8 cellular contexts compared by ENCODE assay signal in genomic region chr14:95291859-95292542, GRCh38. TPM values are rescaled to one million over a fixed set of nuclear protein-coding genes. Genes with fewer than 3 reads are reported as not detected.
A peak's percentile ranks its signal among the peaks of the same experiment; 100 is the strongest.
DNase-seq lines count a peak whose midpoint lies in the region; ATAC-seq and TF ChIP-seq lines count a peak whose summit lies in the region.

No MANE protein-coding gene starts in this region.

- H3K36me3 ChIP-seq in OCI-LY7 (ENCODE audit: insufficient read depth, low read length) (no peaks in the 10 kb centered on the region), sigmoid colon (no peaks in the 10 kb centered on the region)

- WGBS in sigmoid colon, 2 donors = 49 to 52% methylated on average over 6 of the region's 6 CpGs

- TF ChIP-seq CTCF in OCI-LY7 (conservative IDR thresholded peaks at IDR 0.05; ENCODE audit: low read length) (no peak), sigmoid colon (IDR thresholded peaks at IDR 0.05) (no peak)

- peaks cover 23 to 29% of the 10 kb centered on the region in 2 donors for H3K27me3 Mint-ChIP-seq in natural killer cell treated with Interleukin-12 subunit alpha and Interleukin-12 subunit beta and Interleukin-15 and Interleukin-18, amount 100 ng/mL, for 72 hours

- no peaks in the 10 kb centered on the region for H3K79me2 ChIP-seq in OCI-LY7 (ENCODE audit: insufficient read depth, low read depth, low read length)

- DNase-seq in HEK293T (ENCODE audit: extremely low spot score) (peak; percentile 45), OCI-LY7 (ENCODE audit: low spot score) (peak; percentile 54), fibroblast of the conjunctiva (ENCODE audit: low read depth) (peak; percentile 56), sigmoid colon (peak; percentile 81), ACHN (no peak)
- DNase-seq in natural killer cell treated with Interleukin-12 subunit alpha and Interleukin-12 subunit beta and Interleukin-15 and Interleukin-18, amount 100 ng/mL, for 72 hours (ENCODE audit: low spot score) = no peak

- TF ChIP-seq POLR2A in sigmoid colon (IDR thresholded peaks at IDR 0.05) = no peak

- no peaks in the 10 kb centered on the region for H3K9me2 ChIP-seq in OCI-LY7 (ENCODE audit: insufficient read depth, low read length)

- H3K27me3 ChIP-seq in sigmoid colon = no peaks in the 10 kb centered on the region

- CTCF ChIA-PET in HEK293T (lab: Yijun Ruan, JAX) (no interaction called here), OCI-LY7 (lab: Charles Lee; ENCODE audit: unreplicated experiment) (no interaction called here)

- in situ Hi-C loops in ACHN (cut with HindIII; ENCODE audit: low pct_ligation_motif_present, low pct_unique_long_range_greater_than_20kb, low sequenced_read_pairs) = no loop called here

- H3K9me3 Mint-ChIP-seq in natural killer cell treated with Interleukin-12 subunit alpha and Interleukin-12 subunit beta and Interleukin-15 and Interleukin-18, amount 100 ng/mL, for 72 hours = no peaks in the 10 kb centered on the region

- ATAC-seq in GM18873 (IDR thresholded peaks at IDR 0.05; ENCODE audit: low FRiP score, unreplicated experiment) (no peak), HG02852 (IDR thresholded peaks at IDR 0.05; ENCODE audit: unreplicated experiment) (no peak)
- no peak for ATAC-seq in natural killer cell treated with Interleukin-12 subunit alpha and Interleukin-12 subunit beta and Interleukin-15 and Interleukin-18, amount 100 ng/mL, for 72 hours

- TF ChIP-seq EP300 in sigmoid colon (IDR thresholded peaks at IDR 0.05) = no peak

- H3K4me3 Mint-ChIP-seq in natural killer cell treated with Interleukin-12 subunit alpha and Interleukin-12 subunit beta and Interleukin-15 and Interleukin-18, amount 100 ng/mL, for 72 hours = no peak overlapping the region

- no peaks in the 10 kb centered on the region for H3K36me3 Mint-ChIP-seq in natural killer cell treated with Interleukin-12 subunit alpha and Interleukin-12 subunit beta and Interleukin-15 and Interleukin-18, amount 100 ng/mL, for 72 hours

- peaks cover 0 to 2% of the 10 kb centered on the region in 2 donors for H3K4me1 Mint-ChIP-seq in natural killer cell treated with Interleukin-12 subunit alpha and Interleukin-12 subunit beta and Interleukin-15 and Interleukin-18, amount 100 ng/mL, for 72 hours (ENCODE audit: low read depth in 2 of 2)

- H2AFZ ChIP-seq in OCI-LY7 (ENCODE audit: low read length) = no peak overlapping the region

- intact Hi-C loops in OCI-LY7 (cut with micrococcal nuclease; ENCODE audit: unreplicated experiment) = no loop called here
- intact Hi-C loops in sigmoid colon (cut with DNase I) = no loop called here

- peak overlapping the region; percentile 38; the same call in 1 of the 2 replicates for H3K4me2 ChIP-seq in OCI-LY7 (ENCODE audit: low read length)

- H3K4me1 ChIP-seq in OCI-LY7 (ENCODE audit: insufficient read depth, low read length, poor library complexity, severe bottlenecking) = peaks cover 35% of the 10 kb centered on the region
- H3K4me1 ChIP-seq in sigmoid colon = peaks cover 0 to 9% (median 4%) of the 10 kb centered on the region in 4 donors

- POLR2A ChIA-PET in HEK293T (lab: Yijun Ruan, JAX) (no interaction called here), OCI-LY7 (lab: Charles Lee) (no interaction called here)

- no peak overlapping the region for H3K27ac Mint-ChIP-seq in natural killer cell treated with Interleukin-12 subunit alpha and Interleukin-12 subunit beta and Interleukin-15 and Interleukin-18, amount 100 ng/mL, for 72 hours

- no peaks in the 10 kb centered on the region for H4K20me1 ChIP-seq in OCI-LY7 (ENCODE audit: insufficient read depth, low read length)

- H3K9me3 ChIP-seq in OCI-LY7 (ENCODE audit: low read length) (peaks cover 8% of the 10 kb centered on the region; the same call in 1 of the 2 replicates), sigmoid colon (no peaks in the 10 kb centered on the region)

- H3K27ac ChIP-seq in OCI-LY7 (ENCODE audit: low read depth, low read length, poor library complexity, severe bottlenecking) (no peak overlapping the region), sigmoid colon (peak overlapping the region; percentile 30 to 43 (median 38))

- no TSS peak for BruUV-seq in OCI-LY7 (replicated peaks; lab: Mats Ljungman, UMichigan)

- H3K4me3 ChIP-seq in OCI-LY7 (ENCODE audit: low read depth, low read length, poor library complexity, severe bottlenecking) = no peak overlapping the region
- no peak overlapping the region for H3K4me3 ChIP-seq in sigmoid colon

TF ChIP-seq in HEK293T, 16 proteins besides CTCF, POLR2A, EP300 and RAD21:
- no peak for TF ChIP-seq L3MBTL2 (conservative IDR thresholded peaks at IDR 0.05)
- TF ChIP-seq NFRKB (IDR thresholded peaks at IDR 0.05) = no peak
- no peak for TF ChIP-seq FOXK2 (IDR thresholded peaks at IDR 0.05)
- TF ChIP-seq ARNT (IDR thresholded peaks at IDR 0.05) = no peak
- no peak for TF ChIP-seq SUZ12 (IDR thresholded peaks at IDR 0.05)
- no peak for TF ChIP-seq ELF4 (IDR thresholded peaks at IDR 0.05)
- no peak for TF ChIP-seq LEF1 (IDR thresholded peaks at IDR 0.05; ENCODE audit: borderline replicate concordance)
- no peak for TF ChIP-seq CTBP1 (IDR thresholded peaks at IDR 0.05; ENCODE audit: borderline replicate concordance)
- TF ChIP-seq ZNF384 (IDR thresholded peaks at IDR 0.05) = no peak
- TF ChIP-seq TARDBP (IDR thresholded peaks at IDR 0.05) = no peak
- TF ChIP-seq BHLHE40 (IDR thresholded peaks at IDR 0.05; ENCODE audit: borderline replicate concordance) = no peak
- TF ChIP-seq FOXM1 (IDR thresholded peaks at IDR 0.05; ENCODE audit: borderline replicate concordance) = no peak
- no peak for TF ChIP-seq PKNOX1 (IDR thresholded peaks at IDR 0.05)
- no peak for TF ChIP-seq SP1 (IDR thresholded peaks at IDR 0.05)
- no peak for TF ChIP-seq HDGF (IDR thresholded peaks at IDR 0.05; ENCODE audit: borderline replicate concordance)
- TF ChIP-seq FOXA1 (IDR thresholded peaks at IDR 0.05) = no peak
TF ChIP-seq in HEK293T: peak in this region for 0.

RNA-seq across cellular contexts. Expression of gene CLMN, which starts 27.7 kb away (rescaled TPM):
- total RNA-seq in OCI-LY7 (2014; rRNA removed; shearing (Covaris generic)) = 5.8 and 6.8 TPM in 2 replicates
- total RNA-seq in OCI-LY7 (2022) (12.0 and 13.0 TPM in 2 replicates), sigmoid colon (1 to 10 TPM; 3.5 to 9.1 (median 5.1) TPM)
- polyA plus RNA-seq in sigmoid colon = 10 to 100 TPM; 18.0 to 40.2 (median 20.2) TPM
- 1 to 10 TPM; 2.6 to 3.5 TPM for total RNA-seq in natural killer cell treated with Interleukin-12 subunit alpha and Interleukin-12 subunit beta and Interleukin-15 and Interleukin-18, amount 100 ng/mL, for 72 hours

Comparison
In these comparisons a context has a peak if more than half of its experiments do, and no peak if none do; other contexts are left out.
1. DNase-seq: peak in HEK293T (single experiment), OCI-LY7 (single experiment), fibroblast of the conjunctiva (single experiment) and sigmoid colon (single experiment); none in ACHN (single experiment) and natural killer cell treated with Interleukin-12 subunit alpha and Interleukin-12 subunit beta and Interleukin-15 and Interleukin-18, amount 100 ng/mL, for 72 hours (single experiment).